20 cellular contexts compared by ENCODE assay signal in the genomic region with DNA sequence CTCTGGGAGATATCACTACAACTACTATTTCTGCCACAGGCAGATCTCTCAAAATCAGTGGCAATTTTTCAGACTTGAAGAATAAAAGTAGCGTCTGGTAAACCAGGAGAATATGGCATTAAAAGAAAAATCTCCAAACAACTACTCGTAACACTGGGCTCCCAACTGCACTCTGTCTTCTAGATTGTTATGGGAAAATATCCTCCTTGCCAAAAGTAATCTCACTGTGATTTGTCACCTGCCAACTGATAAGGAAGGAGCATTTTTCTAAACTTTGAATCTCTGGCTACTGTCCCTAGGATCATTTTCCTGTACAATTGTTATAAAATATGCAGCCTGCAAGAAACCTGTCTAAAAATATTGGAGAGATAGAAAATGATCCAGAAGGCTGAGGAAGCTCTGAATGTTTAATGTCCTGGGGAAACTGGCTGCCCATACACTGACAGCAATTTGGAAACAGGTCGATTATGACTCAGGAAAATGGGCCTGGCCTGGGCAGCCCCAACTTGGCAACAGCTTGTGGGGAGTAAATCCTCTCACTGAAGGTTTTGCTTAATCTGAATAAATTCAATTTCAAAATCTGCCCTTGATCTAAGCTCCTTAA.
DNase-seq lines count a peak whose midpoint lies in the region; ATAC-seq and TF ChIP-seq lines count a peak whose summit lies in the region.
"Had no signal": no experiment of that assay in that cellular context is flagged by ENCODE, and none has a peak within 500 bp of the region (broad histone marks: within the 10 kb centered on the region; RNA-seq: fewer than 3 reads in every experiment).

No MANE protein-coding gene starts in this region.

- H3K36me3 Mint-ChIP-seq in CD8-positive, alpha-beta T cell, result no peaks in the 10 kb centered on the region

- H3K27me3 ChIP-seq in psoas muscle (ENCODE audit: insufficient read depth in 3 of 3, low read length in 2 of 3), result no peaks in the 10 kb centered on the region
- no peaks in the 10 kb centered on the region for H3K27me3 ChIP-seq in CD8-positive, alpha-beta T cell (ENCODE audit: insufficient read depth, low read length)

- CTCF ChIA-PET in CD8-positive, alpha-beta T cell (lab: Charles Lee), result no interaction called here

- H3K9me3 ChIP-seq in psoas muscle, result no peaks in the 10 kb centered on the region
- no peaks in the 10 kb centered on the region for H3K9me3 ChIP-seq in CD8-positive, alpha-beta T cell (ENCODE audit: low read length)

- H3K36me3 ChIP-seq in psoas muscle (ENCODE audit: insufficient read depth in 1 of 2, low read depth in 1 of 2), result no peaks in the 10 kb centered on the region
- H3K36me3 ChIP-seq in CD8-positive, alpha-beta T cell (ENCODE audit: insufficient read depth, low read length), result no peaks in the 10 kb centered on the region

- intact Hi-C loops in psoas muscle (cut with DNase I), result no loop called here
- intact Hi-C loops in CD8-positive, alpha-beta T cell (cut with DNase I, micrococcal nuclease), result loop anchor here in 1 of 2 experiments (5.0 kb wide), 1 partner anchor 58 kb away; no protein-coding TSS in a partner anchor

- H3K27ac Mint-ChIP-seq in CD8-positive, alpha-beta T cell, result no peak overlapping the region
- H3K27ac Mint-ChIP-seq: GM23338 had no signal

- H3K4me1 Mint-ChIP-seq in CD8-positive, alpha-beta T cell (ENCODE audit: low read depth), result no peaks in the 10 kb centered on the region

- DNase-seq in DMS 273 (lab: John Stamatoyannopoulos, UW; ENCODE audit: unreplicated experiment) (peak; percentile 37), DMS 273 treated with DMSO at 0.1 percent for 48 hours (lab: John Stamatoyannopoulos, UW) (no peak), NCI-H82 (lab: John Stamatoyannopoulos, UW) (peak; percentile 92), fibroblast of the aortic adventitia (ENCODE audit: low read depth) (peak; percentile 56), psoas muscle (no peak), GDM1 (lab: John Stamatoyannopoulos, UW) (no peak), SIG-M5 treated with dmso at 0.1 percent for 504 hours (lab: John Stamatoyannopoulos, UW; ENCODE audit: unreplicated experiment) (no peak)
- DNase-seq in CD8-positive, alpha-beta T cell, result no peak
- DNase-seq: AML-193, DMS53, HCEC 1CT, Kasumi-1, NCI-H1694 treated with DMSO at 0.1 percent for 48 hours, NCI-H526 treated with DMSO at 0.1 percent for 48 hours had no signal

- H3K27ac ChIP-seq in psoas muscle, result peak overlapping the region; percentile 43
- H3K27ac ChIP-seq in CD8-positive, alpha-beta T cell (ENCODE audit: low read depth, low read length), result no peak overlapping the region
- H3K27ac ChIP-seq: 22Rv1, C4-2B, SK-N-MC had no signal

- peak in 1 of 4 donors; percentile 48 for ATAC-seq in psoas muscle
- no peak for ATAC-seq in CD8-positive, alpha-beta T cell
- ATAC-seq: Panc1, Right ventricle myocardium inferior had no signal

- H3K4me1 ChIP-seq in psoas muscle, result peaks cover 11% of the 10 kb centered on the region
- no peaks in the 10 kb centered on the region for H3K4me1 ChIP-seq in CD8-positive, alpha-beta T cell (ENCODE audit: insufficient read depth, low read length)

- H3K4me3 ChIP-seq in fibroblast of the aortic adventitia (ENCODE audit: low read depth, low read length) (no peak overlapping the region), psoas muscle (no peak overlapping the region)
- no peak overlapping the region for H3K4me3 ChIP-seq in CD8-positive, alpha-beta T cell (ENCODE audit: low read depth, low read length)
- H3K4me3 ChIP-seq: GM23338, SK-N-MC had no signal

- H3K9me3 Mint-ChIP-seq in CD8-positive, alpha-beta T cell, result no peaks in the 10 kb centered on the region
- H3K9me3 Mint-ChIP-seq: GM23338 had no signal

- H3K4me3 Mint-ChIP-seq in CD8-positive, alpha-beta T cell, result no peak overlapping the region
- H3K4me3 Mint-ChIP-seq: GM23338 had no signal

- TF ChIP-seq CTCF in fibroblast of the aortic adventitia (IDR thresholded peaks at IDR 0.05; ENCODE audit: insufficient read depth, low read length), result no peak
- no peak for TF ChIP-seq CTCF in psoas muscle (IDR thresholded peaks at IDR 0.05)
- no peak for TF ChIP-seq CTCF in CD8-positive, alpha-beta T cell (IDR thresholded peaks at IDR 0.05)

- peaks cover 7% of the 10 kb centered on the region for H3K27me3 Mint-ChIP-seq in CD8-positive, alpha-beta T cell (ENCODE audit: low read depth)

- POLR2A ChIA-PET in CD8-positive, alpha-beta T cell (lab: Charles Lee), result no interaction called here

- 22 to 31% (median 23%) methylated on average over 3 of the region's 3 CpGs for WGBS in psoas muscle, 3 donors

Comparison
In these comparisons a context has a peak if more than half of its experiments do, and no peak if none do; other contexts are left out.
1. DNase-seq: peak in DMS 273 (single experiment), NCI-H82 (single experiment) and fibroblast of the aortic adventitia (single experiment); none in DMS 273 treated with DMSO at 0.1 percent for 48 hours (single experiment), psoas muscle (0 of 2), GDM1 (single experiment), SIG-M5 treated with dmso at 0.1 percent for 504 hours (single experiment) and CD8-positive, alpha-beta T cell (0 of 7).